ENCODE assay signal across 18 cellular contexts in the genomic region with DNA sequence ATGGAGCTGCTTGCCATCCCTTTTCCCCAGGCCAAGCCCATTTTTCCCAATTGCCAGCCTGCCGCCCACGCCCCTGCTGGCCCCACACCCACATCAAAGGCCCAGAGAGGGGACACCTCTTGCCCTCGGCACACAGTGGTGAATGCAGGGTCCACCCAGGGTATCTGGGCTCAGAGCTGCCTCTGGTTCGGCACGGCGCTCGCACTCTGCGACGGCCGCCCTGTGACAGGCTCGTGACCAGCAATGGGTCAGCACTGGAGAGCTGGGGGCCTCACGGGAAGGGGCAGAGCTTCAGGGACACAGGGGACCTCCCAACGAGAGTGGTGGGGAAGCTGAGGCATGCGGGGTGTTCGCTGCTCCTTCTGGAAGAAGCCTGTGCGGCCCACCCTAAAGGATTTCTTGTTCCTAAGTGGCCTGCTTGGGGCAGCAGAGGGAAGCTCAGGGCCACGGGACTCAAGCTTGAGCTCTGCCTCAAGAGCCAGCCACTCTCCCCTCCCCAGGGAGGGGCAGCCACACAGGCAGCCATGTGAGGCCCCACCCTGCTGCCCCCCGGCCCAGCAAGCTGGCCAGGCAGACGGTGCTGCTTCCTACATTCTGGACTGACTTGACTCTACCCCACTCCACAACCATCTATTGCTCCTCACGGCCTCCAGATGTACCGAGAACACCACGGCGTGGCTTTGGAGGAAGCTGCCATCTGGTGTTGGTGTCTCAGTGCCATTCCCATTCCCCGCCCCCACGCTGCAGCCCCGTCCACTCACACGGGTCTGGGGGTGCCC.
DNase-seq lines count a peak whose midpoint lies in the region; ATAC-seq, FAIRE-seq and TF ChIP-seq lines count a peak whose summit lies in the region.
"Had no signal": no experiment of that assay in that cellular context is flagged by ENCODE, and none has a peak within 500 bp of the region (broad histone marks: within the 10 kb centered on the region; RNA-seq: fewer than 3 reads in every experiment).

No MANE protein-coding gene starts in this region.

- H3K36me3 Mint-ChIP-seq in H9 (ENCODE audit: insufficient read depth in 1 of 3, low read depth in 3 of 3) (no peaks in the 10 kb centered on the region; a peak in 1 of 7 replicates), endothelial cell (ENCODE audit: low read depth, unreplicated experiment) (peaks cover 5% of the 10 kb centered on the region)
- H3K36me3 Mint-ChIP-seq: CD8-positive, alpha-beta T cell had no signal

- DNase-seq in NCI-H82 (lab: John Stamatoyannopoulos, UW), result peak; percentile 17
- no peak for DNase-seq in NCI-H82 treated with DMSO at 0.1 percent for 48 hours (lab: John Stamatoyannopoulos, UW; ENCODE audit: unreplicated experiment)
- DNase-seq in H9, result no peak
- DNase-seq in H1 (ENCODE audit: low read depth in 1 of 2, low spot score in 2 of 2), result no peak
- peak; percentile 9 to 59 for DNase-seq in psoas muscle
- DNase-seq in AG20443 (ENCODE audit: low spot score), result no peak
- no peak for DNase-seq in D341Med (ENCODE audit: low spot score)
- no peak for DNase-seq in endothelial cell (ENCODE audit: low spot score)
- DNase-seq: ACHN; CD8-positive, alpha-beta T cell; COR-L47; DMS79; IMR-90 had no signal

- intact Hi-C loops in psoas muscle (cut with DNase I), result no loop called here

- H3K18ac ChIP-seq in H9 (ENCODE audit: insufficient read length, low read depth, low read length) (no peak overlapping the region), H1 (ENCODE audit: extremely low read depth, low read length) (no peak overlapping the region)

- H3K4me3 ChIP-seq in H1 (ENCODE audit: extremely low read depth in 1 of 4, insufficient read depth in 2 of 4, low read depth in 3 of 4, low read length in 4 of 4) (no peak overlapping the region), psoas muscle (no peak overlapping the region)
- H3K4me3 ChIP-seq: GM12878 had no signal

- H2BK15ac ChIP-seq in H9 (ENCODE audit: low read depth, low read length), result no peak overlapping the region
- no peak overlapping the region for H2BK15ac ChIP-seq in H1 (ENCODE audit: low read length)

- no peaks in the 10 kb centered on the region for H3K79me1 ChIP-seq in H9 (ENCODE audit: insufficient read depth, low read depth, low read length, poor library complexity, severe bottlenecking)
- H3K79me1 ChIP-seq in H1 (ENCODE audit: low read depth, low read length), result no peaks in the 10 kb centered on the region

- no peak overlapping the region for H3K23ac ChIP-seq in H9 (ENCODE audit: insufficient read length, low read depth, low read length)
- no peak overlapping the region for H3K23ac ChIP-seq in H1 (ENCODE audit: insufficient read length)

- H3K56ac ChIP-seq in H9 (ENCODE audit: insufficient read length, low read depth, low read length), result no peak overlapping the region
- no peak overlapping the region for H3K56ac ChIP-seq in H1 (replicated peaks; ENCODE audit: insufficient read length, low read depth, low read length)

- H3K27ac Mint-ChIP-seq in H9 (peak overlapping the region in 1 of 3 experiments; percentile 62; a peak in 1 of 7 replicates), endothelial cell (ENCODE audit: unreplicated experiment) (no peak overlapping the region)
- H3K27ac Mint-ChIP-seq: B cell; CD8-positive, alpha-beta T cell had no signal

- no peak for FAIRE-seq in H1 (lab: Jason Lieb, UNC)
- FAIRE-seq: GM12878, GM18507, H54 had no signal

- H3K23me2 ChIP-seq in H9 (ENCODE audit: insufficient read length, low read depth, low read length, poor library complexity, severe bottlenecking) (no peaks in the 10 kb centered on the region), H1 (ENCODE audit: low read depth, low read length) (no peaks in the 10 kb centered on the region)

- H3K4me3 Mint-ChIP-seq in H9 (no peak overlapping the region), endothelial cell (ENCODE audit: unreplicated experiment) (no peak overlapping the region)
- H3K4me3 Mint-ChIP-seq: B cell; CD8-positive, alpha-beta T cell had no signal

- H2BK12ac ChIP-seq in H9 (ENCODE audit: insufficient read length, low read depth, low read length) (no peak overlapping the region), H1 (ENCODE audit: low read depth, low read length) (0 out of 2 replicates have a peak overlapping the region, but pooled peaks have one; percentile 14)

- no peak for ATAC-seq in psoas muscle
- ATAC-seq: CD8-positive, alpha-beta T cell; GM12878 had no signal

- WGBS in H9 (ENCODE audit: extremely low coverage, insufficient read length, low lambda C conversion rate), result no CpG with 5 or more reads among the region's 27 CpGs
- 86% methylated on average over 20 of the region's 27 CpGs; no CpG with 5 or more reads in 1 of the 2 experiments for WGBS in H1 (ENCODE audit: extremely low coverage in 1 of 2, insufficient coverage in 1 of 2, insufficient read length in 1 of 2, insufficient replicate concordance in 2 of 2, low coverage in 1 of 2, low lambda C conversion rate in 2 of 2, missing lambda C conversion rate in 1 of 2), 2 experiments
- 87 to 89% (median 89%) methylated on average over 24 to 27 of the region's 27 CpGs for WGBS in psoas muscle, 3 donors

- H4K5ac ChIP-seq in H9 (ENCODE audit: insufficient read length, low read depth, low read length) (no peak overlapping the region), H1 (ENCODE audit: insufficient read length, low read depth, low read length) (no peak overlapping the region)

- H3K4me1 Mint-ChIP-seq in H9 (peaks cover 17 to 35% of the 10 kb centered on the region in 2 experiments), endothelial cell (ENCODE audit: unreplicated experiment) (no peaks in the 10 kb centered on the region)
- H3K4me1 Mint-ChIP-seq: B cell had no signal

- H3K9ac ChIP-seq in H9 (ENCODE audit: extremely low read depth, insufficient read length, low read length) (no peak overlapping the region), H1 (replicated peaks in 1 of 4; ENCODE audit: extremely low read depth in 1 of 4, low read depth in 3 of 4, low read length in 3 of 4) (no peak overlapping the region)

- H2BK20ac ChIP-seq in H9 (ENCODE audit: low read depth, low read length, poor library complexity, severe bottlenecking) (no peak overlapping the region), H1 (ENCODE audit: low read length) (no peak overlapping the region)

- no peak for TF ChIP-seq RAD21 in H1 (IDR thresholded peaks at IDR 0.05 in 1 of 2, conservative IDR thresholded peaks at IDR 0.05 in 1 of 2; ENCODE audit: low read depth in 2 of 2, low read length in 2 of 2)

- H3K14ac ChIP-seq in H9 (ENCODE audit: insufficient read depth, low read length) (no peak overlapping the region; the same call in 1 of the 2 replicates), H1 (ENCODE audit: insufficient read length) (no peak overlapping the region)

- H3K4me1 ChIP-seq in H9 (ENCODE audit: insufficient read depth, low read length), result peaks cover 2% of the 10 kb centered on the region; the same call in 1 of the 2 replicates
- peaks cover 4 to 9% (median 7%) of the 10 kb centered on the region in 4 experiments; a peak in 6 of 7 replicates for H3K4me1 ChIP-seq in H1 (replicated peaks in 1 of 4; ENCODE audit: control insufficient read depth in 3 of 4, insufficient read depth in 4 of 4, low read length in 3 of 4)
- no peaks in the 10 kb centered on the region for H3K4me1 ChIP-seq in psoas muscle

- TF ChIP-seq CTCF in H9 (conservative IDR thresholded peaks at IDR 0.05) (no peak), H1 (IDR thresholded peaks at IDR 0.05; ENCODE audit: control extremely low read depth in 1 of 3, insufficient read depth in 1 of 3, low read depth in 1 of 3, low read length in 3 of 3) (no peak), psoas muscle (IDR thresholded peaks at IDR 0.05) (no peak), endothelial cell (IDR thresholded peaks at IDR 0.05; ENCODE audit: unreplicated experiment) (no peak)

- no peaks in the 10 kb centered on the region for H3K27me3 ChIP-seq in H9 (ENCODE audit: insufficient read depth, low read length)
- H3K27me3 ChIP-seq in H1 (replicated peaks in 1 of 4; ENCODE audit: control insufficient read depth in 3 of 4, extremely low read depth in 1 of 4, insufficient read depth in 3 of 4, low read length in 3 of 4), result no peaks in the 10 kb centered on the region
- H3K27me3 ChIP-seq in psoas muscle (ENCODE audit: insufficient read depth in 3 of 3, low read length in 2 of 3), result no peaks in the 10 kb centered on the region

- no peaks in the 10 kb centered on the region for H4K20me1 ChIP-seq in H9 (ENCODE audit: control insufficient read depth, insufficient read depth, insufficient read length)
- no peaks in the 10 kb centered on the region for H4K20me1 ChIP-seq in H1 (replicated peaks in 1 of 2; ENCODE audit: control insufficient read depth in 1 of 2, insufficient read depth in 2 of 2, low read length in 2 of 2)

- H3K27me3 Mint-ChIP-seq in H9 (ENCODE audit: low read depth) (no peaks in the 10 kb centered on the region), endothelial cell (ENCODE audit: unreplicated experiment) (peaks cover 5% of the 10 kb centered on the region)

- H2BK5ac ChIP-seq in H9 (ENCODE audit: insufficient read length, low read length), result no peak overlapping the region
- H2BK5ac ChIP-seq in H1 (ENCODE audit: low read depth, low read length), result no peak overlapping the region; the same call in 1 of the 2 replicates

- POLR2A ChIA-PET in H1 (lab: Charles Lee; ENCODE audit: partially characterized antibody), result no interaction called here

- H4K8ac ChIP-seq in H9 (replicated peaks; ENCODE audit: insufficient read length, low read depth, low read length) (no peak overlapping the region), H1 (ENCODE audit: extremely low read depth, insufficient read depth, low read length) (peak overlapping the region; percentile 71)

- no peaks in the 10 kb centered on the region for H3K9me3 Mint-ChIP-seq in H9
- H3K9me3 Mint-ChIP-seq in endothelial cell (ENCODE audit: unreplicated experiment), result no peaks in the 10 kb centered on the region
- H3K9me3 Mint-ChIP-seq: CD8-positive, alpha-beta T cell had no signal

- H3K4me2 ChIP-seq in H9 (ENCODE audit: insufficient read depth, insufficient read length, low read length) (no peak overlapping the region), H1 (ENCODE audit: insufficient read depth in 1 of 2, low read depth in 2 of 2, low read length in 2 of 2) (no peak overlapping the region)

- H2AFZ ChIP-seq in H9 (ENCODE audit: low read length) (no peak overlapping the region), H1 (ENCODE audit: low read length) (no peak overlapping the region)

- TF ChIP-seq POLR2A in H1 (IDR thresholded peaks at IDR 0.05; ENCODE audit: control extremely low read depth in 1 of 2, low read depth in 2 of 2, low read length in 2 of 2), result no peak

- H2AK5ac ChIP-seq in H9 (ENCODE audit: insufficient read length, low read length) (no peak overlapping the region), H1 (ENCODE audit: low read depth, low read length) (no peak overlapping the region)

- H4K91ac ChIP-seq in H9 (ENCODE audit: insufficient read length, low read depth, low read length), result peak overlapping the region; percentile 32
- H4K91ac ChIP-seq in H1 (replicated peaks; ENCODE audit: insufficient read length, low read length), result peak overlapping the region; percentile 31

- TF ChIP-seq EP300 in H1 (IDR thresholded peaks at IDR 0.05; ENCODE audit: borderline replicate concordance in 1 of 2, low read depth in 2 of 2, low read length in 2 of 2), result no peak

- no peaks in the 10 kb centered on the region for H3K36me3 ChIP-seq in H1 (ENCODE audit: control insufficient read depth in 2 of 4, insufficient read depth in 4 of 4, low read length in 3 of 4)
- H3K36me3 ChIP-seq in psoas muscle (ENCODE audit: insufficient read depth in 1 of 2, low read depth in 1 of 2), result peaks cover 0 to 73% of the 10 kb centered on the region in 2 donors

- no peak overlapping the region for H3K27ac ChIP-seq in H9 (ENCODE audit: insufficient read length, low read depth, low read length)
- no peak overlapping the region for H3K27ac ChIP-seq in H1 (ENCODE audit: low read depth, low read length)
- H3K27ac ChIP-seq in psoas muscle, result no peak overlapping the region
- H3K27ac ChIP-seq: C4-2B had no signal

- no peak overlapping the region for H3T11ph ChIP-seq in H9 (ENCODE audit: low read length)

- H3K4ac ChIP-seq in H9 (ENCODE audit: low read depth, low read length) (no peak overlapping the region), H1 (replicated peaks; ENCODE audit: insufficient read length, low read depth, low read length) (no peak overlapping the region)

- CTCF ChIA-PET in H1 (lab: Charles Lee; ENCODE audit: partially characterized antibody), result interaction anchor here (0.6 to 5.7 kb wide), 17 partner anchors 9 to 110 kb away, joined by 3 to 34 read pairs (median 5); no protein-coding TSS in a partner anchor

- H3K79me2 ChIP-seq in H9 (ENCODE audit: insufficient read depth, low read length), result no peaks in the 10 kb centered on the region
- H3K79me2 ChIP-seq in H1 (ENCODE audit: control insufficient read depth in 1 of 2, insufficient read depth in 2 of 2, low read length in 2 of 2), result no peaks in the 10 kb centered on the region

- H2BK120ac ChIP-seq in H9 (ENCODE audit: low read depth, low read length, poor library complexity, severe bottlenecking), result no peak overlapping the region
- no peak overlapping the region for H2BK120ac ChIP-seq in H1 (replicated peaks; ENCODE audit: low read depth, low read length)

- H3K9me3 ChIP-seq in H9 (ENCODE audit: control insufficient read depth, low read depth, low read length), result no peaks in the 10 kb centered on the region
- no peaks in the 10 kb centered on the region for H3K9me3 ChIP-seq in H1 (ENCODE audit: insufficient read depth in 2 of 2, low read depth in 1 of 2, low read length in 1 of 2)
- no peaks in the 10 kb centered on the region for H3K9me3 ChIP-seq in psoas muscle

Comparison
In these comparisons a context has a peak if more than half of its experiments do, and no peak if none do; other contexts are left out.
1. DNase-seq: peak in NCI-H82 (single experiment) and psoas muscle (2 of 2); none in NCI-H82 treated with DMSO at 0.1 percent for 48 hours (single experiment), H9 (single experiment), H1 (0 of 2), AG20443 (single experiment), D341Med (single experiment) and endothelial cell (single experiment).